In the genomic region with DNA sequence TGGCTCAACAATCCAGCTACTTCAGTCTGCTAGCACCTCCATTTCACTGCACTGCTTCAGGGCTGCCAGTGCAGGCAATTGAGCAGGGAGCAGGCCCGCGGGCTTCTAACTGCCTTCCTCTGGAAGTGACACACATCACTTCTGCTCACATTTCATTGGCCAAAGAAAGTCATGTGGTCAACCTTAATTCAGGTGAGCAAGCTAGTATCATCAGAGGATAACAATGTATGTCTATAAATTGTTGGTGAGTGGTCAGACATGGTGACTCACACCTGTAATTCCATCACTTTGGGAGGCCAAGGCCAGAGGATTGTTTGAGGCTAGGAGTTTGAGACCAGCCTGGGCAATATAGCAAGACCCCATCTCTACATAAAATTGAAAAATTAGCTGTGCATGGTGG, we compare ENCODE assay signal across 23 cellular contexts. TPM values are rescaled to one million over a fixed set of nuclear protein-coding genes. Genes with fewer than 3 reads are reported as not detected.
DNase-seq lines count a peak whose midpoint lies in the region; ATAC-seq, FAIRE-seq and TF ChIP-seq lines count a peak whose summit lies in the region.
"Had no signal": no experiment of that assay in that cellular context is flagged by ENCODE, and none has a peak within 500 bp of the region (broad histone marks: within the 10 kb centered on the region; RNA-seq: fewer than 3 reads in every experiment).

No MANE protein-coding gene starts in this region.

- no peaks in the 10 kb centered on the region for H3K36me3 Mint-ChIP-seq in MCF 10A (ENCODE audit: insufficient read depth, unreplicated experiment)
- H3K36me3 Mint-ChIP-seq: CD14-positive monocyte; CD8-positive, alpha-beta T cell had no signal

- WGBS in mammary epithelial cell (ENCODE audit: low coverage, missing lambda C conversion rate), result 90% methylated on average over 2 of the region's 2 CpGs
- 73% methylated on average over 2 of the region's 2 CpGs for WGBS in HepG2 (ENCODE audit: low lambda C conversion rate)

- no peak for TF ChIP-seq POLR2A in HepG2 (IDR thresholded peaks at IDR 0.05; ENCODE audit: insufficient read depth in 1 of 2, low read depth in 2 of 2, low read length in 2 of 2)

- H3K27ac ChIP-seq in mammary epithelial cell (ENCODE audit: insufficient read depth, low read depth, low read length) (no peak overlapping the region), RWPE2 (ENCODE audit: poor library complexity, severe bottlenecking) (no peak overlapping the region), RWPE1 (no peak overlapping the region), HepG2 (ENCODE audit: extremely low read length, insufficient read depth, low read length) (no peak overlapping the region)
- H3K27ac ChIP-seq: 22Rv1 had no signal

- H3K36me3 ChIP-seq in mammary epithelial cell (ENCODE audit: insufficient read depth, low read length) (no peaks in the 10 kb centered on the region), RWPE2 (ENCODE audit: low read depth) (no peaks in the 10 kb centered on the region), HepG2 (replicated peaks in 1 of 2; ENCODE audit: control insufficient read depth in 1 of 2, insufficient read depth in 2 of 2, low read length in 2 of 2) (no peaks in the 10 kb centered on the region)

- intact Hi-C loops in mammary epithelial cell (cut with micrococcal nuclease) (no loop called here), MCF 10A (cut with micrococcal nuclease) (no loop called here), HepG2 (cut with micrococcal nuclease; ENCODE audit: unreplicated experiment) (no loop called here)

- CTCF ChIA-PET in mammary epithelial cell (lab: Charles Lee; ENCODE audit: low non-redundant PET) (no interaction called here), MCF 10A (lab: Yijun Ruan, JAX) (no interaction called here), RWPE1 (lab: Yijun Ruan, JAX) (no interaction called here), HepG2 (lab: Yijun Ruan, JAX; ENCODE audit: low intra/inter-chr PET ratio, low total read pairs) (no interaction called here)

- TF ChIP-seq EP300 in HepG2 (IDR thresholded peaks at IDR 0.05; ENCODE audit: low read depth in 2 of 2, low read length in 2 of 2) (no peak), HepG2 (CRISPR knock-in tag; IDR thresholded peaks at IDR 0.05; ENCODE audit: borderline replicate concordance) (no peak)

- peak; percentile 54 for DNase-seq in mammary epithelial cell
- DNase-seq in MCF 10A (ENCODE audit: unreplicated experiment), result no peak
- no peak for DNase-seq in RWPE2 (ENCODE audit: low spot score)
- DNase-seq in epithelial cell of esophagus (ENCODE audit: low read depth), result peak; percentile 24
- no peak for DNase-seq in RWPE1 (ENCODE audit: low spot score)
- DNase-seq in GDM1 (lab: John Stamatoyannopoulos, UW), result no peak
- no peak for DNase-seq in HepG2 (ENCODE audit: low spot score)
- DNase-seq: CD8-positive, alpha-beta T cell; COR-L47; DMS153; DMS79 treated with DMSO at 0.1 percent for 48 hours; EL; GF-D8; GOT3; H9; HFFc6 had no signal

- H3K4me3 ChIP-seq in mammary epithelial cell (replicated peaks in 1 of 3; ENCODE audit: insufficient read depth in 1 of 3, low read depth in 2 of 3, low read length in 3 of 3) (no peak overlapping the region), RWPE2 (ENCODE audit: severe bottlenecking) (no peak overlapping the region), epithelial cell of esophagus (ENCODE audit: low read length) (no peak overlapping the region), HepG2 (replicated peaks in 1 of 3; ENCODE audit: insufficient read depth in 1 of 3, low read depth in 2 of 3, low read length in 3 of 3) (no peak overlapping the region)

- H4K20me1 ChIP-seq in mammary epithelial cell (ENCODE audit: insufficient read depth, low read length) (no peaks in the 10 kb centered on the region), HepG2 (ENCODE audit: insufficient read depth, low read length) (no peaks in the 10 kb centered on the region)

- no peak overlapping the region for H3K4me3 Mint-ChIP-seq in MCF 10A (ENCODE audit: unreplicated experiment)
- H3K4me3 Mint-ChIP-seq: CD14-positive monocyte; CD8-positive, alpha-beta T cell; H9; HFFc6 had no signal

- no peak for FAIRE-seq in HepG2 (lab: Jason Lieb, UNC)
- FAIRE-seq: D721Med, GM19239 had no signal

- H3K27me3 ChIP-seq in mammary epithelial cell (ENCODE audit: insufficient read depth, low read length) (no peaks in the 10 kb centered on the region), RWPE2 (ENCODE audit: insufficient read depth, poor library complexity, severe bottlenecking) (peaks cover 23% of the 10 kb centered on the region), HepG2 (ENCODE audit: control insufficient read depth in 1 of 2, insufficient read depth in 2 of 2, low read length in 2 of 2) (peaks cover 1 to 16% of the 10 kb centered on the region in 2 experiments; a peak in 4 of 5 replicates)

- H3K4me2 ChIP-seq in mammary epithelial cell (ENCODE audit: insufficient read depth, low read depth, low read length) (no peak overlapping the region), HepG2 (ENCODE audit: low read depth, low read length) (no peak overlapping the region)

- no peak for TF ChIP-seq CTCF in mammary epithelial cell (conservative IDR thresholded peaks at IDR 0.05 in 1 of 2, IDR thresholded peaks at IDR 0.05 in 1 of 2; ENCODE audit: extremely low read depth in 1 of 2, insufficient read depth in 1 of 2, low read depth in 1 of 2, low read length in 2 of 2)
- TF ChIP-seq CTCF in MCF 10A (IDR thresholded peaks at IDR 0.05; ENCODE audit: unreplicated experiment), result no peak
- no peak for TF ChIP-seq CTCF in RWPE2 (IDR thresholded peaks at IDR 0.05; ENCODE audit: poor library complexity, severe bottlenecking)
- no peak for TF ChIP-seq CTCF in epithelial cell of esophagus (IDR thresholded peaks at IDR 0.05; ENCODE audit: insufficient read depth, low read depth, low read length, missing control alignments)
- no peak for TF ChIP-seq CTCF in RWPE1 (conservative IDR thresholded peaks at IDR 0.05; ENCODE audit: low read depth)
- TF ChIP-seq CTCF in HepG2 (CRISPR knock-in tag; IDR thresholded peaks at IDR 0.05), result no peak

- peaks cover 44% of the 10 kb centered on the region for H3K27me3 Mint-ChIP-seq in MCF 10A (ENCODE audit: insufficient read depth, unreplicated experiment)

- H2AFZ ChIP-seq in mammary epithelial cell (ENCODE audit: low read depth, low read length) (no peak overlapping the region), HepG2 (ENCODE audit: low read length) (no peak overlapping the region)

- peaks cover 4% of the 10 kb centered on the region for H3K4me1 Mint-ChIP-seq in MCF 10A (ENCODE audit: insufficient read depth, unreplicated experiment)

- H3K79me2 ChIP-seq in mammary epithelial cell (ENCODE audit: insufficient read depth, low read length) (no peaks in the 10 kb centered on the region), HepG2 (ENCODE audit: insufficient read depth, low read length) (no peaks in the 10 kb centered on the region)

- in situ Hi-C loops in mammary epithelial cell (cut with MboI; ENCODE audit: low sequenced_read_pairs in 2 of 2) (no loop called here), HepG2 (cut with HindIII; ENCODE audit: extremely low pct_ligation_motif_present, low pct_unique_long_range_greater_than_20kb) (no loop called here)

- H3K9me3 Mint-ChIP-seq in MCF 10A (ENCODE audit: unreplicated experiment), result no peaks in the 10 kb centered on the region
- H3K9me3 Mint-ChIP-seq: CD8-positive, alpha-beta T cell; H9; HFFc6 had no signal

- H3K9me3 ChIP-seq in mammary epithelial cell (replicated peaks; ENCODE audit: insufficient read depth, low read length), result no peaks in the 10 kb centered on the region
- no peaks in the 10 kb centered on the region for H3K9me3 ChIP-seq in RWPE2 (ENCODE audit: severe bottlenecking)
- H3K9me3 ChIP-seq in HepG2 (ENCODE audit: low read length), result no peaks in the 10 kb centered on the region

- H3K4me1 ChIP-seq in mammary epithelial cell (ENCODE audit: insufficient read depth, low read length) (no peaks in the 10 kb centered on the region), RWPE2 (ENCODE audit: insufficient read depth, poor library complexity, severe bottlenecking) (no peaks in the 10 kb centered on the region), HepG2 (ENCODE audit: insufficient read depth, low read length) (peaks cover 29% of the 10 kb centered on the region)

- BruUV-seq in mammary epithelial cell (replicated peaks; lab: Mats Ljungman, UMichigan), result no TSS peak
- BruUV-seq in MCF 10A (replicated peaks; lab: Mats Ljungman, UMichigan), result no TSS peak
- no TSS peak for BruUV-seq in HepG2 (replicated peaks; lab: Mats Ljungman, UMichigan)

- H3K9ac ChIP-seq in mammary epithelial cell (ENCODE audit: insufficient read depth, low read length) (no peak overlapping the region), HepG2 (ENCODE audit: insufficient read depth, low read depth, low read length) (no peak overlapping the region)

- no peak for TF ChIP-seq RAD21 in HepG2 (CRISPR knock-in tag; IDR thresholded peaks at IDR 0.05)

- H3K27ac Mint-ChIP-seq in MCF 10A (ENCODE audit: low read depth, unreplicated experiment), result no peak overlapping the region
- H3K27ac Mint-ChIP-seq: CD8-positive, alpha-beta T cell; H9; HFFc6 had no signal

- ATAC-seq in RWPE2 (ENCODE audit: low read depth), result peak; percentile 64
- ATAC-seq in HepG2, result no peak
- no peak for ATAC-seq in HG03342 (IDR thresholded peaks at IDR 0.05; ENCODE audit: unreplicated experiment)
- ATAC-seq: CD8-positive, alpha-beta T cell had no signal

- dilution Hi-C loops in mammary epithelial cell (cut with HindIII; ENCODE audit: low sequenced_read_pairs), result no loop called here

- POLR2A ChIA-PET in MCF 10A (lab: Yijun Ruan, JAX), result no interaction called here
- POLR2A ChIA-PET in RWPE1 (lab: Yijun Ruan, JAX; ENCODE audit: low non-redundant PET), result no interaction called here
- POLR2A ChIA-PET in HepG2 (lab: Yijun Ruan, JAX), result no interaction called here

RNA-seq across cellular contexts. Expression of a gene that starts 22.3 kb away (rescaled TPM):
- under 1 TPM; 0.33 to 0.52 TPM for total RNA-seq in mammary epithelial cell
- polyA plus RNA-seq in mammary epithelial cell, result not detected
- polyA minus RNA-seq in mammary epithelial cell, result not detected
- total RNA-seq in MCF 10A (2022), result 0.35 TPM in 1 of 2 replicates, not detected in the other
- not detected in 2 replicates for total RNA-seq in HepG2 (2016; rRNA removed; fragmentation: Illumina TruSeq; extraction: Trizol)
- not detected in 2 replicates for total RNA-seq in HepG2 (2016; cell fraction: cytosol; rRNA removed; fragmentation: Illumina TruSeq; extraction: Trizol; ENCODE audit: low read depth)
- total RNA-seq in HepG2 (2016; cell fraction: insoluble cytoplasmic fraction; rRNA removed; fragmentation: Illumina TruSeq; extraction: Trizol), result not detected in 2 replicates
- total RNA-seq in HepG2 (2016; cell fraction: membrane; rRNA removed; fragmentation: Illumina TruSeq; extraction: Trizol), result not detected in 2 replicates
- not detected in 2 replicates for total RNA-seq in HepG2 (2016; cell fraction: nucleus; rRNA removed; fragmentation: Illumina TruSeq; extraction: Trizol)
- not detected in 2 replicates for polyA plus RNA-seq in HepG2 (2011; rRNA removed)
- polyA plus RNA-seq in HepG2 (2011; cell fraction: cytosol; rRNA removed), result not detected in 2 replicates
- not detected in 2 replicates for polyA plus RNA-seq in HepG2 (2011; cell fraction: nucleus; rRNA removed)
- polyA plus RNA-seq in HepG2 (2012), result not detected in 2 replicates
- polyA plus RNA-seq in HepG2 (2016; cell fraction: cytosol; fragmentation: Illumina TruSeq; extraction: Trizol; ENCODE audit: low read depth), result not detected in 2 replicates
- polyA plus RNA-seq in HepG2 (2016; cell fraction: insoluble cytoplasmic fraction; fragmentation: Illumina TruSeq; extraction: Trizol; ENCODE audit: low read depth), result not detected in 2 replicates
- not detected in 2 replicates for polyA plus RNA-seq in HepG2 (2016; cell fraction: membrane; fragmentation: Illumina TruSeq; extraction: Trizol; ENCODE audit: low read depth)
- not detected in 2 replicates for polyA plus RNA-seq in HepG2 (2016; cell fraction: nucleus; fragmentation: Illumina TruSeq; extraction: Trizol; ENCODE audit: insufficient read depth, low read depth)
- polyA minus RNA-seq in HepG2 (2011; rRNA and poly(A)+ RNA removed; ENCODE audit: low replicate concordance), result 0.44 TPM in 1 of 2 replicates, not detected in the other
- polyA minus RNA-seq in HepG2 (2011; cell fraction: cytosol; rRNA and poly(A)+ RNA removed), result not detected in 2 replicates
- not detected in 2 replicates for polyA minus RNA-seq in HepG2 (2011; cell fraction: nucleus; rRNA and poly(A)+ RNA removed)
- total RNA-seq: CD8-positive, alpha-beta T cell; HFFc6; HT-29 had no signal
- polyA plus RNA-seq: BJ, CD14-positive monocyte had no signal

Comparison
In these comparisons a context has a peak if more than half of its experiments do, and no peak if none do; other contexts are left out.
1. DNase-seq: peak in mammary epithelial cell (single experiment) and epithelial cell of esophagus (single experiment); none in MCF 10A (single experiment), RWPE2 (single experiment), RWPE1 (single experiment), GDM1 (single experiment) and HepG2 (single experiment).